Comparison of ENCODE assay signal across 36 cellular contexts in genomic region chr5:150676578-150676977, GRCh38. TPM values are rescaled to one million over a fixed set of nuclear protein-coding genes. Genes with fewer than 3 reads are reported as not detected.
"Had no signal": no experiment of that assay in that cellular context is flagged by ENCODE, and none has a peak within 500 bp of the region (broad histone marks: within the 10 kb centered on the region; RNA-seq: fewer than 3 reads in every experiment).

No MANE protein-coding gene starts in this region.

- H3K4me2 ChIP-seq: KMS-11 had no signal

- H3K9me3 ChIP-seq: MG63 had no signal

- H3K4me3 ChIP-seq: MG63 had no signal

- DNase-seq: Karpas-422, Kasumi-1, MG63, MM.1S, MV-4-11, NCI-H1048, NCI-H1092, NCI-H1092 treated with DMSO at 0.1 percent for 48 hours, NCI-H1105, NCI-H1105 treated with DMSO at 0.1 percent for 48 hours, NCI-H1417, NCI-H1417 treated with DMSO at 0.1 percent for 48 hours, NCI-H1436, NCI-H1436 treated with DMSO at 0.1 percent for 48 hours, NCI-H146, NCI-H1694, NCI-H1694 treated with DMSO at 0.1 percent for 48 hours, NCI-H187, NCI-H187 treated with DMSO at 0.1 percent for 48 hours, NCI-H1930, NCI-H2029, NCI-H2029 treated with DMSO at 0.1 percent for 48 hours, NCI-H2081, NCI-H2081 treated with DMSO at 0.1 percent for 48 hours, NCI-H2107, NCI-H2171, NCI-H2171 treated with DMSO at 0.1 percent for 48 hours, NCI-H2227 treated with DMSO at 0.1 percent for 48 hours, NCI-H226, NCI-H345, NCI-H446, NCI-H446 treated with DMSO at 0.1 percent for 48 hours, NCI-H510A had no signal

- H3K27me3 ChIP-seq: MG63 had no signal

- H3K27ac ChIP-seq: KMS-11 had no signal

- H3K9ac ChIP-seq: KMS-11 had no signal

RNA-seq across cellular contexts. Expression of gene MYOZ3, which starts 15.5 kb away (rescaled TPM):
- total RNA-seq: MCF 10A, NCI-H460 had no signal
